1 cellular context compared by ENCODE assay signal in genomic region chr2:71331581-71332412, GRCh38.
TF ChIP-seq lines count a peak whose summit lies in the region.

Gene ZNF638, plus strand, starts transcription at chr2:71331782. Its CDS starts 17,173 bp downstream, at chr2:71348955.

TF ChIP-seq in GM12878, 131 proteins besides CTCF, POLR2A, EP300 and RAD21 (continued from another document and continues in another):
- TF ChIP-seq IRF3 (IDR thresholded peaks at IDR 0.05) (no peak), USF1 (IDR thresholded peaks at IDR 0.05; ENCODE audit: borderline replicate concordance, extremely low read length, insufficient read depth, low read depth, low read length) (no peak), YY1 (IDR thresholded peaks at IDR 0.05; ENCODE audit: low read depth, low read length) (peak; percentile 95), TCF3 (IDR thresholded peaks at IDR 0.05; ENCODE audit: borderline replicate concordance, insufficient read depth, low read depth, low read length) (no peak), GATAD2B (conservative IDR thresholded peaks at IDR 0.05; ENCODE audit: low read depth) (no peak), KAT2A (conservative IDR thresholded peaks at IDR 0.05; ENCODE audit: control insufficient read depth, low read depth, low read length) (no peak), CHD2 (IDR thresholded peaks at IDR 0.05; ENCODE audit: borderline replicate concordance, low read depth, low read length) (no peak), E4F1 (IDR thresholded peaks at IDR 0.05; ENCODE audit: borderline replicate concordance, partially characterized antibody) (no peak), NFXL1 (IDR thresholded peaks at IDR 0.05; ENCODE audit: borderline replicate concordance) (no peak), TAF1 (IDR thresholded peaks at IDR 0.05; ENCODE audit: borderline replicate concordance, low read depth, low read length) (peak; percentile 50; the same call in 1 of the 2 replicates), STAT3 (IDR thresholded peaks at IDR 0.05; ENCODE audit: low read depth, low read length) (no peak), SMARCA5 (IDR thresholded peaks at IDR 0.05) (peak; percentile 31; the same call in 1 of the 2 replicates), MAX (IDR thresholded peaks at IDR 0.05; ENCODE audit: low read depth, low read length) (0 out of 2 replicates have a peak, but pooled peaks have one; percentile 19), NR2C2 (IDR thresholded peaks at IDR 0.05; ENCODE audit: borderline replicate concordance, control insufficient read depth, insufficient read length, low read depth) (no peak), ATF7 (IDR thresholded peaks at IDR 0.05; ENCODE audit: low read depth) (0 out of 2 replicates have a peak, but pooled peaks have one; percentile 8), ATF3 (IDR thresholded peaks at IDR 0.05; ENCODE audit: borderline replicate concordance, extremely low read depth, low read depth, low read length) (no peak), IKZF2 (IDR thresholded peaks at IDR 0.05) (peak in 1 of 2 experiments; percentile 56; a peak in 3 of 4 replicates), ZBTB33 (IDR thresholded peaks at IDR 0.05) (no peak), REST (IDR thresholded peaks at IDR 0.05; ENCODE audit: low read depth, low read length) (0 out of 2 replicates have a peak, but pooled peaks have one; percentile 11), JUND (IDR thresholded peaks at IDR 0.05; ENCODE audit: low read depth, low read length) (no peak), ZNF687 (IDR thresholded peaks at IDR 0.05) (peak; percentile 58; the same call in 1 of the 2 replicates), EZH2 (IDR thresholded peaks at IDR 0.05; ENCODE audit: borderline replicate concordance, control insufficient read depth, low read depth, low read length) (no peak), USF2 (IDR thresholded peaks at IDR 0.05; ENCODE audit: borderline replicate concordance, low read depth, low read length) (no peak), BHLHE40 (IDR thresholded peaks at IDR 0.05; ENCODE audit: borderline replicate concordance in 1 of 2, low read depth in 2 of 2, low read length in 1 of 2) (peak; percentile 42 to 45; a peak in 2 of 4 replicates), CUX1 (IDR thresholded peaks at IDR 0.05; ENCODE audit: insufficient replicate concordance, low read depth, low read length) (no peak), ZNF217 (IDR thresholded peaks at IDR 0.05) (no peak), POU2F2 (IDR thresholded peaks at IDR 0.05; ENCODE audit: borderline replicate concordance, low read depth, low read length) (0 out of 3 replicates have a peak, but pooled peaks have one; percentile 13), IRF5 (IDR thresholded peaks at IDR 0.05; ENCODE audit: borderline replicate concordance) (no peak)
